1 cellular context compared by ENCODE assay signal in genomic region chr2:217995741-217996141, GRCh38.
TF ChIP-seq lines count a peak whose summit lies in the region.

No MANE protein-coding gene starts in this region.

TF ChIP-seq in HepG2, 621 proteins besides CTCF, POLR2A, EP300 and RAD21:
- no peak for TF ChIP-seq FIP1L1 (IDR thresholded peaks at IDR 0.05; ENCODE audit: borderline replicate concordance, insufficient read depth, low read depth, low read length)
- TF ChIP-seq PRMT3 (CRISPR knock-in tag; IDR thresholded peaks at IDR 0.05; ENCODE audit: borderline replicate concordance, low read depth), result no peak
- no peak for TF ChIP-seq GRHL1 (CRISPR knock-in tag; conservative IDR thresholded peaks at IDR 0.05)
- no peak for TF ChIP-seq HNRNPUL1 (IDR thresholded peaks at IDR 0.05; ENCODE audit: low read depth, low read length)
- TF ChIP-seq HOXA5 (CRISPR knock-in tag; IDR thresholded peaks at IDR 0.05), result no peak
- no peak for TF ChIP-seq NFYC (CRISPR knock-in tag; IDR thresholded peaks at IDR 0.05)
- TF ChIP-seq ZNF276 (CRISPR knock-in tag; IDR thresholded peaks at IDR 0.05; ENCODE audit: low read depth), result no peak
- TF ChIP-seq KAT2B (IDR thresholded peaks at IDR 0.05; ENCODE audit: borderline replicate concordance, low read depth, low read length), result no peak
- TF ChIP-seq ZNF317 (CRISPR knock-in tag; IDR thresholded peaks at IDR 0.05), result no peak
- TF ChIP-seq TRIM24 (CRISPR knock-in tag; IDR thresholded peaks at IDR 0.05), result no peak
- no peak for TF ChIP-seq PLRG1 (conservative IDR thresholded peaks at IDR 0.05)
- TF ChIP-seq FOXC1 (CRISPR knock-in tag; IDR thresholded peaks at IDR 0.05; ENCODE audit: borderline replicate concordance), result no peak
- no peak for TF ChIP-seq GATA4 (IDR thresholded peaks at IDR 0.05; ENCODE audit: borderline replicate concordance, low read depth)
- no peak for TF ChIP-seq GZF1 (CRISPR knock-in tag; IDR thresholded peaks at IDR 0.05)
- TF ChIP-seq ZNF781 (CRISPR knock-in tag; IDR thresholded peaks at IDR 0.05; ENCODE audit: borderline replicate concordance, not compliant biosample characterization), result no peak
TF ChIP-seq in HepG2: peak in this region for 0.
